13 cellular contexts compared by ENCODE assay signal in genomic region chr1:51280321-51281096, GRCh38.
"Had no signal": no experiment of that assay in that cellular context is flagged by ENCODE, and none has a peak within 500 bp of the region (broad histone marks: within the 10 kb centered on the region; RNA-seq: fewer than 3 reads in every experiment).

No MANE protein-coding gene starts in this region.

- H3K36me3 ChIP-seq: left ventricle myocardium inferior had no signal

- H3K4me3 Mint-ChIP-seq: activated B cell treated with CpG ODN at 0.5 μM for 24 hours; activated naive CD8-positive, alpha-beta T cell; endodermal cell had no signal

- H3K36me3 Mint-ChIP-seq: activated naive CD8-positive, alpha-beta T cell had no signal

- H3K4me3 ChIP-seq: esophagus muscularis mucosa, heart left ventricle, left ventricle myocardium inferior, upper lobe of right lung had no signal

- H3K4me1 Mint-ChIP-seq: activated B cell treated with CpG ODN at 0.5 μM for 24 hours had no signal

- DNase-seq: activated B cell treated with CpG ODN at 0.5 μM for 24 hours; activated CD4-positive, alpha-beta T cell treated with anti-CD3 and anti-CD28 coated beads, Interleukin-2, amount 50 U/mL, for 1 hour; activated effector memory CD4-positive, alpha-beta T cell treated with Interleukin-2 at 50 U/mL for 16 hours; activated T-cell treated with anti-CD3 and anti-CD28 coated beads, Interleukin-2, amount 50 U/mL, for 1 hour; dermis blood vessel endothelial cell; endodermal cell; foreskin melanocyte; left ventricle myocardium inferior; small intestine; upper lobe of right lung had no signal

- H3K27me3 Mint-ChIP-seq: activated B cell treated with CpG ODN at 0.5 μM for 24 hours; activated naive CD8-positive, alpha-beta T cell had no signal

- H3K27ac Mint-ChIP-seq: activated B cell treated with CpG ODN at 0.5 μM for 24 hours; activated naive CD8-positive, alpha-beta T cell; endodermal cell had no signal

- H3K9me3 ChIP-seq: esophagus muscularis mucosa, heart left ventricle, left ventricle myocardium inferior, upper lobe of right lung had no signal

- H3K27me3 ChIP-seq: esophagus muscularis mucosa, heart left ventricle, upper lobe of right lung had no signal

- H3K9me3 Mint-ChIP-seq: activated B cell treated with CpG ODN at 0.5 μM for 24 hours, endodermal cell had no signal

- H3K27ac ChIP-seq: esophagus muscularis mucosa, heart left ventricle, left ventricle myocardium inferior, upper lobe of right lung had no signal

- ATAC-seq: heart left ventricle, upper lobe of right lung had no signal
